In genomic region chr20:33663161-33664084, GRCh38 we compare ENCODE assay signal across 1 cellular context.
TF ChIP-seq lines count a peak whose summit lies in the region.

No MANE protein-coding gene starts in this region.

TF ChIP-seq in K562, 482 proteins besides CTCF, POLR2A, EP300 and RAD21 (continued from another document and continues in another):
- TF ChIP-seq ZNF592 (IDR thresholded peaks at IDR 0.05) (peak; percentile 80), RFX1 (IDR thresholded peaks at IDR 0.05) (no peak), TEAD1 (CRISPR knock-in tag; IDR thresholded peaks at IDR 0.05) (no peak), ATF1 (CRISPR knock-in tag; IDR thresholded peaks at IDR 0.05) (no peak), ATF1 (tag; IDR thresholded peaks at IDR 0.05) (peak; percentile 52), ZNF197 (CRISPR knock-in tag; IDR thresholded peaks at IDR 0.05; ENCODE audit: low read depth) (no peak), CTCFL (IDR thresholded peaks at IDR 0.05; ENCODE audit: borderline replicate concordance, insufficient read depth, low read depth, low read length, poor library complexity, severe bottlenecking) (no peak), LEF1 (IDR thresholded peaks at IDR 0.05) (no peak), EZH2 (IDR thresholded peaks at IDR 0.05; ENCODE audit: borderline replicate concordance, low read depth, low read length) (no peak), ZSCAN32 (CRISPR knock-in tag; IDR thresholded peaks at IDR 0.05) (peak; percentile 61; the same call in 1 of the 2 replicates), ZNF395 (CRISPR knock-in tag; IDR thresholded peaks at IDR 0.05) (no peak), SAP30 (IDR thresholded peaks at IDR 0.05; ENCODE audit: borderline replicate concordance, insufficient read depth, low read depth, low read length, poor library complexity, severe bottlenecking) (peak; percentile 18), ZNF184 (CRISPR knock-in tag; IDR thresholded peaks at IDR 0.05) (no peak), HOXB6 (CRISPR knock-in tag; IDR thresholded peaks at IDR 0.05; ENCODE audit: borderline replicate concordance) (no peak), PTRF (tag; IDR thresholded peaks at IDR 0.05) (no peak), CCNT2 (IDR thresholded peaks at IDR 0.05; ENCODE audit: borderline replicate concordance, extremely low read depth, insufficient read length, low read depth, low read length) (no peak), TAF7 (tag; IDR thresholded peaks at IDR 0.05) (no peak), COPS2 (conservative IDR thresholded peaks at IDR 0.05) (no peak), ZNF511 (CRISPR knock-in tag; IDR thresholded peaks at IDR 0.05) (no peak), DLX4 (CRISPR knock-in tag; IDR thresholded peaks at IDR 0.05) (no peak), RFX5 (IDR thresholded peaks at IDR 0.05; ENCODE audit: low read depth, low read length) (no peak), LARP7 (IDR thresholded peaks at IDR 0.05) (no peak), DDX20 (tag; IDR thresholded peaks at IDR 0.05; ENCODE audit: low read depth) (no peak), TRIM25 (IDR thresholded peaks at IDR 0.05; ENCODE audit: borderline replicate concordance) (no peak), ZNF75A (CRISPR knock-in tag; IDR thresholded peaks at IDR 0.05) (0 out of 2 replicates have a peak, but pooled peaks have one; percentile 38), KDM5B (IDR thresholded peaks at IDR 0.05; ENCODE audit: insufficient replicate concordance, low read depth, low read length) (peak; percentile 81), BRCA1 (IDR thresholded peaks at IDR 0.05) (no peak), BRCA1 (CRISPR knock-in tag; IDR thresholded peaks at IDR 0.05) (no peak), TGIF2 (CRISPR knock-in tag; IDR thresholded peaks at IDR 0.05) (no peak), ZNF668 (CRISPR knock-in tag; IDR thresholded peaks at IDR 0.05) (no peak), CBX8 (IDR thresholded peaks at IDR 0.05; ENCODE audit: borderline replicate concordance, extremely low read depth, low read depth, low read length, poor library complexity, severe bottlenecking) (no peak), RNF219 (CRISPR knock-in tag; IDR thresholded peaks at IDR 0.05) (no peak), ZNF699 (CRISPR knock-in tag; IDR thresholded peaks at IDR 0.05; ENCODE audit: insufficient replicate concordance) (no peak), MEIS2 (IDR thresholded peaks at IDR 0.05; ENCODE audit: partially characterized antibody) (no peak), THAP12 (CRISPR knock-in tag; IDR thresholded peaks at IDR 0.05) (no peak), PHB (CRISPR knock-in tag; IDR thresholded peaks at IDR 0.05) (no peak), HDAC8 (tag; IDR thresholded peaks at IDR 0.05) (no peak), YY1 (IDR thresholded peaks at IDR 0.05; ENCODE audit: borderline replicate concordance in 1 of 3, control insufficient read depth in 1 of 3, extremely low read depth in 1 of 3, insufficient read depth in 3 of 3, insufficient read length in 1 of 3, insufficient replicate concordance in 2 of 3, low read depth in 1 of 3, low read length in 2 of 3) (peak in 2 of 3 experiments; percentile 57 to 59), SMAD2 (IDR thresholded peaks at IDR 0.05; ENCODE audit: low read depth, low read length) (no peak), RBM17 (IDR thresholded peaks at IDR 0.05; ENCODE audit: borderline replicate concordance, low read depth, low read length) (no peak), MBD1 (CRISPR knock-in tag; IDR thresholded peaks at IDR 0.05) (no peak), HDAC6 (IDR thresholded peaks at IDR 0.05; ENCODE audit: low read depth, low read length) (no peak), ZBTB5 (IDR thresholded peaks at IDR 0.05) (no peak), ATF4 (CRISPR knock-in tag; IDR thresholded peaks at IDR 0.05) (0 out of 2 replicates have a peak, but pooled peaks have one; percentile 61)
